ENCODE assay signal across 19 cellular contexts in the genomic region with DNA sequence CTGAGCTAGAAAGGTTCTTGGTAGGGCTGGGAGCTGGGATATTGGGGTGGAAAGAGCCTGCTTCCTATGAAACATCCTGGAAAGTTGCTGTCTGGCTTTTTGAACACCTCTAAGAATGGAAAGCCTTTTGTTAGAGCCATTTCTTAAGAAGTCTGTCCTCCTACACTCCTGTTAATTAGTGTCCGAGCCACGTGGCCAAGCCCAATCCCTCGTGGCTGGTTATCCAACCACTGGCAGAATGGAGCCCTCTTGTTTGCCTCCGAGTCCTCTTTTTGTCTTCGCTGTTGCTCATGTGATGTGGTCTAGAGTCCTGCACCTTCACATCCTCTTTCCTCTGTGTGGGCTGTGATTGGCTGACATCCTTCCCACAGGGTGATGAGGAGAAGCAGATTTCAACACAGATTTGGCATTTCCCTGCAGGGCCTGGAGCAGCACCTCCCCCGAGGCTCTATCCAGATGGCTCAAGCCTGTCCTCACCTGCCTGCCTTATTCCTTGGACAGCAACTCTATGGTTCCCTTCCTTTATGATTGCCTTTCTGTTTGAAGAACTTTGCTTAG. TPM values are rescaled to one million over a fixed set of nuclear protein-coding genes. Genes with fewer than 3 reads are reported as not detected.
DNase-seq lines count a peak whose midpoint lies in the region; ATAC-seq, FAIRE-seq and TF ChIP-seq lines count a peak whose summit lies in the region.
"Had no signal": no experiment of that assay in that cellular context is flagged by ENCODE, and none has a peak within 500 bp of the region (broad histone marks: within the 10 kb centered on the region; RNA-seq: fewer than 3 reads in every experiment).

No MANE protein-coding gene starts in this region.

- no peak overlapping the region for H3K9ac ChIP-seq in keratinocyte (ENCODE audit: control insufficient read depth, extremely low read depth, insufficient read depth, low read length)

- no peaks in the 10 kb centered on the region for H3K9me3 ChIP-seq in keratinocyte (ENCODE audit: control insufficient read depth, low read depth, low read length)
- H3K9me3 ChIP-seq: left lung, prostate gland had no signal

- H3K27ac ChIP-seq in keratinocyte (ENCODE audit: control insufficient read depth, insufficient read depth, low read length): no peak overlapping the region
- H3K27ac ChIP-seq: heart left ventricle, left lung, prostate gland, upper lobe of left lung had no signal

- TF ChIP-seq CTCF in activated CD8-positive, alpha-beta T cell treated with anti-CD3 and anti-CD28 coated beads for 36 hours (IDR thresholded peaks at IDR 0.05): no peak
- TF ChIP-seq CTCF in keratinocyte (optimal IDR thresholded peaks at IDR 0.05 in 1 of 3, IDR thresholded peaks at IDR 0.05 in 1 of 3, conservative IDR thresholded peaks at IDR 0.05 in 1 of 3; ENCODE audit: extremely low read depth in 1 of 3, insufficient read depth in 2 of 3, low read length in 3 of 3): no peak

- no peak for TF ChIP-seq POLR2A in GM18505 (IDR thresholded peaks at IDR 0.05; ENCODE audit: borderline replicate concordance, extremely low read depth, insufficient read depth, insufficient read length)

- H3K4me3 ChIP-seq in keratinocyte (ENCODE audit: control insufficient read depth in 2 of 3, extremely low read depth in 1 of 3, insufficient read depth in 2 of 3, low read depth in 1 of 3, low read length in 3 of 3): no peak overlapping the region
- H3K4me3 ChIP-seq: heart left ventricle, left lung, prostate gland, upper lobe of left lung had no signal

- DNase-seq in NCI-H2171 treated with DMSO at 0.1 percent for 48 hours (lab: John Stamatoyannopoulos, UW): peak; percentile 52
- DNase-seq in NCI-H2171 (lab: John Stamatoyannopoulos, UW): no peak
- DNase-seq in CD1c-positive myeloid dendritic cell (ENCODE audit: extremely low spot score): peak; percentile 84
- DNase-seq in activated CD8-positive, alpha-beta T cell treated with anti-CD3 and anti-CD28 coated beads for 36 hours: peak; percentile 15
- no peak for DNase-seq in keratinocyte (ENCODE audit: low read depth, low spot score)
- no peak for DNase-seq in stimulated activated CD4-positive, alpha-beta T cell treated with anti-CD3 and anti-CD28 coated beads, Interleukin-2, amount 100 ng/mL, for 24 hours
- DNase-seq: activated CD4-positive, alpha-beta T cell treated with anti-CD3 and anti-CD28 coated beads, Interleukin-2, amount 10 ng/mL, durations not matched to agents 7 days and 5 days; heart left ventricle; left lung; NCI-H1436; NCI-H526 treated with DMSO at 0.1 percent for 48 hours; stimulated activated CD4-positive, alpha-beta T cell treated with anti-CD3 and anti-CD28 coated beads, Interleukin-2, amount 100 ng/mL, for 48 hours; upper lobe of left lung had no signal

- FAIRE-seq in keratinocyte (lab: Jason Lieb, UNC): peak; percentile 26
- FAIRE-seq: A204.1 had no signal

- POLR2A ChIA-PET in activated CD8-positive, alpha-beta T cell treated with anti-CD3 and anti-CD28 coated beads for 36 hours (lab: Charles Lee): no interaction called here

- no peaks in the 10 kb centered on the region for H3K9me1 ChIP-seq in keratinocyte (ENCODE audit: control insufficient read depth, extremely low read depth, insufficient read depth, low read length)

- no peak overlapping the region for H3K4me2 ChIP-seq in keratinocyte (ENCODE audit: control insufficient read depth, extremely low read depth, insufficient read depth, low read depth, low read length)

- no peaks in the 10 kb centered on the region for H3K79me2 ChIP-seq in keratinocyte (ENCODE audit: control insufficient read depth, insufficient read depth, low read length)

- H3K4me1 Mint-ChIP-seq in activated CD8-positive, alpha-beta T cell treated with anti-CD3 and anti-CD28 coated beads for 36 hours (ENCODE audit: low read depth): peaks cover 5% of the 10 kb centered on the region
- H3K4me1 Mint-ChIP-seq: B cell had no signal

- CTCF ChIA-PET in activated CD8-positive, alpha-beta T cell treated with anti-CD3 and anti-CD28 coated beads for 36 hours (lab: Charles Lee): no interaction called here

- H3K4me3 Mint-ChIP-seq in activated CD8-positive, alpha-beta T cell treated with anti-CD3 and anti-CD28 coated beads for 36 hours: no peak overlapping the region
- H3K4me3 Mint-ChIP-seq: activated CD4-positive, alpha-beta T cell treated with anti-CD3 and anti-CD28 coated beads, Interleukin-2, amount 10 ng/mL, durations not matched to agents 7 days and 5 days; activated naive CD4-positive, alpha-beta T cell treated with anti-CD3 and anti-CD28 coated beads, Interleukin-2, amount 50 U/mL, for 24 hours; B cell had no signal

- no peak overlapping the region for H3K27ac Mint-ChIP-seq in activated CD8-positive, alpha-beta T cell treated with anti-CD3 and anti-CD28 coated beads for 36 hours
- H3K27ac Mint-ChIP-seq: activated CD4-positive, alpha-beta T cell treated with anti-CD3 and anti-CD28 coated beads, Interleukin-2, amount 10 ng/mL, durations not matched to agents 7 days and 5 days; activated naive CD4-positive, alpha-beta T cell treated with anti-CD3 and anti-CD28 coated beads, Interleukin-2, amount 50 U/mL, for 24 hours; B cell had no signal

- peaks cover 16% of the 10 kb centered on the region for H3K4me1 ChIP-seq in keratinocyte (ENCODE audit: control insufficient read depth, extremely low read depth, insufficient read depth, low read length)
- H3K4me1 ChIP-seq: left lung, prostate gland, upper lobe of left lung had no signal

- intact Hi-C loops in activated CD8-positive, alpha-beta T cell treated with anti-CD3 and anti-CD28 coated beads for 36 hours (cut with micrococcal nuclease): no loop called here

- H4K20me1 ChIP-seq in keratinocyte (ENCODE audit: control insufficient read depth, extremely low read depth, insufficient read depth, low read length): no peaks in the 10 kb centered on the region

- no peak overlapping the region for H2AFZ ChIP-seq in keratinocyte (ENCODE audit: control insufficient read depth, low read length)

- no peaks in the 10 kb centered on the region for H3K36me3 ChIP-seq in keratinocyte (ENCODE audit: control insufficient read depth in 2 of 2, extremely low read depth in 1 of 2, insufficient read depth in 2 of 2, low read length in 2 of 2)
- H3K36me3 ChIP-seq: heart left ventricle, left lung, prostate gland, upper lobe of left lung had no signal

- no peaks in the 10 kb centered on the region for H3K36me3 Mint-ChIP-seq in activated CD8-positive, alpha-beta T cell treated with anti-CD3 and anti-CD28 coated beads for 36 hours (ENCODE audit: low read depth)
- H3K36me3 Mint-ChIP-seq: activated naive CD4-positive, alpha-beta T cell treated with anti-CD3 and anti-CD28 coated beads, Interleukin-2, amount 50 U/mL, for 24 hours had no signal

- H3K27me3 ChIP-seq in keratinocyte (ENCODE audit: control insufficient read depth, extremely low read depth, insufficient read depth, low read length): no peaks in the 10 kb centered on the region
- H3K27me3 ChIP-seq: heart left ventricle, left lung, upper lobe of left lung had no signal

- dilution Hi-C loops in keratinocyte (cut with MboI; ENCODE audit: extremely low pct_ligation_motif_present, low sequenced_read_pairs): no loop called here

- H3K27me3 Mint-ChIP-seq in activated CD8-positive, alpha-beta T cell treated with anti-CD3 and anti-CD28 coated beads for 36 hours: no peaks in the 10 kb centered on the region
- H3K27me3 Mint-ChIP-seq: activated naive CD4-positive, alpha-beta T cell treated with anti-CD3 and anti-CD28 coated beads, Interleukin-2, amount 50 U/mL, for 24 hours; B cell had no signal

- no peaks in the 10 kb centered on the region for H3K9me3 Mint-ChIP-seq in activated CD8-positive, alpha-beta T cell treated with anti-CD3 and anti-CD28 coated beads for 36 hours
- H3K9me3 Mint-ChIP-seq: activated naive CD4-positive, alpha-beta T cell treated with anti-CD3 and anti-CD28 coated beads, Interleukin-2, amount 50 U/mL, for 24 hours had no signal

- peak; percentile 37 for ATAC-seq in activated CD8-positive, alpha-beta T cell treated with anti-CD3 and anti-CD28 coated beads for 36 hours
- ATAC-seq in HG02938 (IDR thresholded peaks at IDR 0.05; ENCODE audit: unreplicated experiment) (no peak), GM18505 (IDR thresholded peaks at IDR 0.05; ENCODE audit: unreplicated experiment) (no peak)
- ATAC-seq: heart left ventricle, left lung had no signal

RNA-seq across cellular contexts. Expression of gene TOGARAM2, which starts 8.2 kb away (rescaled TPM):
- total RNA-seq in activated CD8-positive, alpha-beta T cell treated with anti-CD3 and anti-CD28 coated beads for 36 hours: 1 to 10 TPM; 2.3 to 2.7 TPM
- polyA plus RNA-seq in keratinocyte: 0.10 to 0.15 TPM in 2 of 3 replicates, not detected in the other
- not detected for polyA plus RNA-seq in keratinocyte (2011; ENCODE audit: low read depth)
- 0.08 TPM in 1 of 2 replicates, not detected in the other for polyA plus RNA-seq in keratinocyte (2011; cell fraction: cytosol; rRNA removed)
- polyA plus RNA-seq in keratinocyte (2011; cell fraction: nucleus; rRNA removed): 0.16 and 0.28 TPM in 2 replicates
- polyA plus RNA-seq in keratinocyte (2012; ENCODE audit: low replicate concordance): 0.10 TPM in 1 of 2 replicates, not detected in the other
- 0.03 to 0.86 TPM in 2 of 3 replicates, not detected in the other for polyA minus RNA-seq in keratinocyte
- not detected for polyA minus RNA-seq in keratinocyte (2011; cell fraction: cytosol; rRNA and poly(A)+ RNA removed)
- 0.74 TPM in 1 of 2 replicates, not detected in the other for polyA minus RNA-seq in keratinocyte (2011; cell fraction: nucleus; rRNA and poly(A)+ RNA removed)

Comparison
In these comparisons a context has a peak if more than half of its experiments do, and no peak if none do; other contexts are left out.
1. DNase-seq: peak in NCI-H2171 treated with DMSO at 0.1 percent for 48 hours (single experiment), CD1c-positive myeloid dendritic cell (single experiment) and activated CD8-positive, alpha-beta T cell treated with anti-CD3 and anti-CD28 coated beads for 36 hours (single experiment); none in NCI-H2171 (single experiment), keratinocyte (single experiment) and stimulated activated CD4-positive, alpha-beta T cell treated with anti-CD3 and anti-CD28 coated beads, Interleukin-2, amount 100 ng/mL, for 24 hours (0 of 2).